1 cellular context compared by ENCODE assay signal in genomic region chr7:22572292-22572691, GRCh38.
TF ChIP-seq lines count a peak whose summit lies in the region.

No MANE protein-coding gene starts in this region.

TF ChIP-seq in IMR-90, 13 proteins besides CTCF, POLR2A, EP300 and RAD21:
- TF ChIP-seq MAZ (IDR thresholded peaks at IDR 0.05; ENCODE audit: borderline replicate concordance, low read depth, low read length) (no peak), FOS (IDR thresholded peaks at IDR 0.05; ENCODE audit: low read depth, low read length) (no peak), NFE2L2 (IDR thresholded peaks at IDR 0.05; ENCODE audit: low read depth, low read length) (no peak), MAFK (IDR thresholded peaks at IDR 0.05; ENCODE audit: low read depth, low read length) (no peak), MXI1 (IDR thresholded peaks at IDR 0.05; ENCODE audit: borderline replicate concordance, low read depth, low read length) (no peak), SMC3 (IDR thresholded peaks at IDR 0.05; ENCODE audit: low read depth, low read length) (no peak), CEBPB (IDR thresholded peaks at IDR 0.05; ENCODE audit: low read depth, low read length) (no peak), BHLHE40 (IDR thresholded peaks at IDR 0.05; ENCODE audit: low read depth, low read length) (no peak), RCOR1 (IDR thresholded peaks at IDR 0.05; ENCODE audit: insufficient replicate concordance, low read length) (no peak)
